ENCODE assay signal across 13 cellular contexts in the genomic region with DNA sequence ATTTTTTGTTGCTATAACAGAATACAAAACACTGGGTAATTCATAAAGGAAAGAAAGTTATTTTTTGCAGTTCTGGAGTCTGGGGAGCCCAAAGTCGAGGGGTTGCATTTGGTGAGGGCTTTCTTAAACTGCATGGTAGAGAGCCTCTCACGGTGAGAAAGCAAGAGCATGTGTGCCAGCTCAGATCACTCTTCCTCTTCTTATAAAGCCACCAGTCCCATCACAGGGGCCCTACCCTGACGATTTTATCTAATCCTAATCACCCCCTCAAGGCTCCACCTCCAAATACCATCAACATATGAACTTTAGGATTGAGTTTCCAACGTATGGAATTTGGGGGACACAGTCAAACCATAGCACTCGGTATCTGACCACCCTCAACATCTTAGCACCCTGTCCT. TPM values are rescaled to one million over a fixed set of nuclear protein-coding genes. Genes with fewer than 3 reads are reported as not detected.
A peak's percentile ranks its signal among the peaks of the same experiment; 100 is the strongest.
DNase-seq lines count a peak whose midpoint lies in the region; ATAC-seq and TF ChIP-seq lines count a peak whose summit lies in the region.
"Had no signal": no experiment of that assay in that cellular context is flagged by ENCODE, and none has a peak within 500 bp of the region (broad histone marks: within the 10 kb centered on the region; RNA-seq: fewer than 3 reads in every experiment).

No MANE protein-coding gene starts in this region.

- H3K9me2 ChIP-seq in PC-9 (ENCODE audit: insufficient read depth) = no peaks in the 10 kb centered on the region

- TF ChIP-seq CTCF in PC-9 (conservative IDR thresholded peaks at IDR 0.05) = no peak
- TF ChIP-seq CTCF in spleen (IDR thresholded peaks at IDR 0.05 in 8 of 11, conservative IDR thresholded peaks at IDR 0.05 in 3 of 11) = no peak
- TF ChIP-seq CTCF in esophagus squamous epithelium (IDR thresholded peaks at IDR 0.05) = no peak

- BruUV-seq in PC-9 (replicated peaks; lab: Mats Ljungman, UMichigan) = no TSS peak

- H3K9me3 ChIP-seq in PC-9 (ENCODE audit: insufficient read depth, low read depth) = no peaks in the 10 kb centered on the region
- H3K9me3 ChIP-seq in spleen = no peaks in the 10 kb centered on the region
- H3K9me3 ChIP-seq in esophagus squamous epithelium = no peaks in the 10 kb centered on the region

- H3K79me2 ChIP-seq in PC-9 (ENCODE audit: low read depth) = peaks cover 32% of the 10 kb centered on the region

- H3K27me3 ChIP-seq in PC-9 (ENCODE audit: insufficient read depth, low read depth) (no peaks in the 10 kb centered on the region), spleen (replicated peaks in 1 of 7) (no peaks in the 10 kb centered on the region), esophagus squamous epithelium (no peaks in the 10 kb centered on the region)

- H3K36me3 ChIP-seq in PC-9 (ENCODE audit: low read depth) (peaks cover 9% of the 10 kb centered on the region), spleen (peaks cover under 1 to 23% (median 4%) of the 10 kb centered on the region in 6 donors), esophagus squamous epithelium (peaks cover 3 to 18% (median 4%) of the 10 kb centered on the region in 3 donors)

- peaks cover 9% of the 10 kb centered on the region; the same call in 1 of the 2 replicates for H3F3A ChIP-seq in PC-9 (ENCODE audit: insufficient read depth, low read depth)

- peak overlapping the region; percentile 91 for H3K4me2 ChIP-seq in PC-9

- H3K27ac ChIP-seq in PC-9 (no peak overlapping the region), spleen (peak overlapping the region in 5 of 8 donors; percentile 89 to 95 (median 94)), esophagus squamous epithelium (no peak overlapping the region)

- H3K27me3 Mint-ChIP-seq in activated naive CD4-positive, alpha-beta T cell treated with anti-CD3 and anti-CD28 coated beads, Interleukin-2, amount 10 ng/mL, durations not matched to agents 7 days and 5 days = no peaks in the 10 kb centered on the region
- no peaks in the 10 kb centered on the region for H3K27me3 Mint-ChIP-seq in dendritic cell treated with granulocyte-macrophage colony-stimulating factor and Interleukin-4, amounts not matched to agents 40 ng/mL and 50 ng/mL, for 4 days

- no peak overlapping the region for H3K4me3 Mint-ChIP-seq in activated naive CD4-positive, alpha-beta T cell treated with anti-CD3 and anti-CD28 coated beads, Interleukin-2, amount 10 ng/mL, durations not matched to agents 7 days and 5 days
- peak overlapping the region; percentile 27 for H3K4me3 Mint-ChIP-seq in dendritic cell treated with granulocyte-macrophage colony-stimulating factor and Interleukin-4, amounts not matched to agents 40 ng/mL and 50 ng/mL, for 4 days

- intact Hi-C loops in PC-9 (cut with micrococcal nuclease; ENCODE audit: unreplicated experiment) = no loop called here
- intact Hi-C loops in dendritic cell treated with granulocyte-macrophage colony-stimulating factor and Interleukin-4, amounts not matched to agents 40 ng/mL and 50 ng/mL, for 4 days (cut with micrococcal nuclease) = no loop called here
- intact Hi-C loops in spleen (cut with DNase I; ENCODE audit: low total_unique reads) = no loop called here
- intact Hi-C loops in esophagus squamous epithelium (cut with DNase I) = no loop called here

- peaks cover 65% of the 10 kb centered on the region for H3K4me1 Mint-ChIP-seq in activated naive CD4-positive, alpha-beta T cell treated with anti-CD3 and anti-CD28 coated beads, Interleukin-2, amount 10 ng/mL, durations not matched to agents 7 days and 5 days
- peaks cover 39% of the 10 kb centered on the region for H3K4me1 Mint-ChIP-seq in dendritic cell treated with granulocyte-macrophage colony-stimulating factor and Interleukin-4, amounts not matched to agents 40 ng/mL and 50 ng/mL, for 4 days (ENCODE audit: low read depth)

- H3K27ac Mint-ChIP-seq in activated naive CD4-positive, alpha-beta T cell treated with anti-CD3 and anti-CD28 coated beads, Interleukin-2, amount 10 ng/mL, durations not matched to agents 7 days and 5 days = peak overlapping the region; percentile 89
- peak overlapping the region; percentile 93 for H3K27ac Mint-ChIP-seq in dendritic cell treated with granulocyte-macrophage colony-stimulating factor and Interleukin-4, amounts not matched to agents 40 ng/mL and 50 ng/mL, for 4 days

- ATAC-seq in HG03025 (IDR thresholded peaks at IDR 0.05; ENCODE audit: low FRiP score, unreplicated experiment) = no peak

- no peak for TF ChIP-seq POLR2A in spleen (IDR thresholded peaks at IDR 0.05)
- TF ChIP-seq POLR2A in esophagus squamous epithelium (IDR thresholded peaks at IDR 0.05) = no peak

- WGBS in spleen, 5 donors = 80 to 90% (median 85%) methylated on average over 5 of the region's 5 CpGs
- WGBS in esophagus squamous epithelium, 2 donors = 92% methylated on average over 5 of the region's 5 CpGs

- H3K4me3 ChIP-seq in PC-9 (peak overlapping the region; percentile 89; the same call in 1 of the 2 replicates), spleen (peak overlapping the region in 1 of 8 donors; percentile 85), esophagus squamous epithelium (no peak overlapping the region)

- POLR2A ChIA-PET in PC-9 (lab: Charles Lee; ENCODE audit: unreplicated experiment) = no interaction called here

- no peaks in the 10 kb centered on the region for H3K9me3 Mint-ChIP-seq in activated naive CD4-positive, alpha-beta T cell treated with anti-CD3 and anti-CD28 coated beads, Interleukin-2, amount 10 ng/mL, durations not matched to agents 7 days and 5 days
- H3K9me3 Mint-ChIP-seq in dendritic cell treated with granulocyte-macrophage colony-stimulating factor and Interleukin-4, amounts not matched to agents 40 ng/mL and 50 ng/mL, for 4 days = no peaks in the 10 kb centered on the region

- peaks cover 17% of the 10 kb centered on the region; the same call in 1 of the 2 replicates for H4K20me1 ChIP-seq in PC-9 (ENCODE audit: insufficient read depth)

- peaks cover 17% of the 10 kb centered on the region for H3K36me3 Mint-ChIP-seq in activated naive CD4-positive, alpha-beta T cell treated with anti-CD3 and anti-CD28 coated beads, Interleukin-2, amount 10 ng/mL, durations not matched to agents 7 days and 5 days
- H3K36me3 Mint-ChIP-seq in dendritic cell treated with granulocyte-macrophage colony-stimulating factor and Interleukin-4, amounts not matched to agents 40 ng/mL and 50 ng/mL, for 4 days (ENCODE audit: low read depth) = peaks cover 19% of the 10 kb centered on the region

- H2AFZ ChIP-seq in PC-9 = peak overlapping the region; percentile 95

- H3K4me1 ChIP-seq in PC-9 (replicated peaks; ENCODE audit: insufficient read depth) (peaks cover 27% of the 10 kb centered on the region), spleen (peaks cover 19 to 73% (median 50%) of the 10 kb centered on the region in 6 donors), esophagus squamous epithelium (peaks cover 10 to 55% (median 12%) of the 10 kb centered on the region in 3 donors)

- DNase-seq in activated naive CD4-positive, alpha-beta T cell treated with anti-CD3 and anti-CD28 coated beads, Interleukin-2, amount 10 ng/mL, durations not matched to agents 7 days and 5 days = no peak
- DNase-seq in activated naive CD4-positive, alpha-beta T cell treated with Interleukin-2 at 50 U/mL for 16 hours = no peak
- no peak for DNase-seq in PC-9
- DNase-seq in spleen = no peak
- no peak for DNase-seq in DMS79 (lab: John Stamatoyannopoulos, UW)
- no peak for DNase-seq in esophagus squamous epithelium (lab: John Stamatoyannopoulos, UW)
- DNase-seq: activated CD4-positive, alpha-beta T cell treated with anti-CD3 and anti-CD28 coated beads, Interleukin-2, amount 50 U/mL, for 1 hour; Kasumi-1; midbrain; NCI-H2227 treated with DMSO at 0.1 percent for 48 hours had no signal

- CTCF ChIA-PET in activated naive CD4-positive, alpha-beta T cell treated with anti-CD3 and anti-CD28 coated beads, Interleukin-2, amount 10 ng/mL, durations not matched to agents 7 days and 5 days (lab: Charles Lee) = no interaction called here
- CTCF ChIA-PET in PC-9 (lab: Charles Lee) = no interaction called here

RNA-seq across cellular contexts. Expression of a gene that starts 1.0 kb away (rescaled TPM):
- total RNA-seq in PC-9 (2021) (32.1 and 36.5 TPM in 2 replicates), spleen (10 to 100 TPM; 46.0 to 98.7 (median 61.6) TPM), esophagus squamous epithelium (10 to 100 TPM; 25.9 to 44.4 (median 34.8) TPM)
- polyA plus RNA-seq in spleen = 10 to 100 TPM; 11.8 to 25.6 (median 17.2) TPM

RNA-seq across cellular contexts. Expression of a gene that starts 37.1 kb away (rescaled TPM):
- total RNA-seq in PC-9 (2021) (not detected in 2 replicates), spleen (not detected), esophagus squamous epithelium (under 1 TPM in 1 of 4 donors, not detected in 3; 0.57 TPM)
- under 1 TPM in 2 of 3 donors, not detected in 1; 0.10 to 0.12 TPM for polyA plus RNA-seq in spleen
- total RNA-seq: sciatic nerve had no signal

RNA-seq across cellular contexts. Expression of a gene that starts 48.9 kb away (rescaled TPM):
- total RNA-seq in PC-9 (2021) (143 and 147 TPM in 2 replicates), spleen (10 to 100 TPM; 47.1 to 65.3 (median 52.7) TPM), esophagus squamous epithelium (10 to 100 TPM; 49.7 to 60.3 (median 53.0) TPM)
- 10 to 100 TPM; 16.2 to 29.9 (median 21.1) TPM for polyA plus RNA-seq in spleen

Comparison
In these comparisons a context has a peak if more than half of its experiments do, and no peak if none do; other contexts are left out.
1. H3K27ac ChIP-seq: peak in spleen (5 of 8); none in PC-9 (single experiment) and esophagus squamous epithelium (0 of 4).